Comparison of ENCODE assay signal across 1 cellular context in genomic region chr11:118276422-118276821, GRCh38.
TF ChIP-seq lines count a peak whose summit lies in the region.

No MANE protein-coding gene starts in this region.

TF ChIP-seq in H1, 55 proteins besides CTCF, POLR2A, EP300 and RAD21:
- TF ChIP-seq CTBP2 (IDR thresholded peaks at IDR 0.05; ENCODE audit: borderline replicate concordance, insufficient read depth, insufficient read length, low read length) (no peak), SAP30 (IDR thresholded peaks at IDR 0.05; ENCODE audit: insufficient read depth, insufficient replicate concordance, low read length) (no peak), KDM1A (IDR thresholded peaks at IDR 0.05; ENCODE audit: borderline replicate concordance, low read length) (no peak), YY1 (IDR thresholded peaks at IDR 0.05; ENCODE audit: low read depth, low read length) (no peak), CBX8 (IDR thresholded peaks at IDR 0.05; ENCODE audit: borderline replicate concordance, low read depth, low read length) (no peak), MAX (IDR thresholded peaks at IDR 0.05) (no peak), MAFK (IDR thresholded peaks at IDR 0.05; ENCODE audit: low read depth, low read length) (no peak), ATF3 (IDR thresholded peaks at IDR 0.05; ENCODE audit: insufficient read depth, low read depth, low read length) (no peak), GABPA (IDR thresholded peaks at IDR 0.05; ENCODE audit: borderline replicate concordance, insufficient read depth, low read length) (no peak), JUN (IDR thresholded peaks at IDR 0.05; ENCODE audit: low read depth, low read length) (no peak), RXRA (IDR thresholded peaks at IDR 0.05; ENCODE audit: insufficient read depth, low read depth, low read length) (no peak), EZH2 (IDR thresholded peaks at IDR 0.05; ENCODE audit: low read depth, low read length, severe bottlenecking) (no peak), JUND (IDR thresholded peaks at IDR 0.05; ENCODE audit: low read length) (no peak), SRF (IDR thresholded peaks at IDR 0.05; ENCODE audit: low read depth, low read length) (no peak)
